In genomic region chr10:48384699-48384982, GRCh38 we compare ENCODE assay signal across 1 cellular context.
TF ChIP-seq lines count a peak whose summit lies in the region.

No MANE protein-coding gene starts in this region.

TF ChIP-seq in HEK293, 187 proteins besides CTCF, POLR2A, EP300 and RAD21 (continued from another document and continues in another):
- TF ChIP-seq GFI1B (tag by site-specific recombination; IDR thresholded peaks at IDR 0.05) = no peak
- TF ChIP-seq ZNF274 (IDR thresholded peaks at IDR 0.05; ENCODE audit: low read length) = no peak
- TF ChIP-seq ZNF274 (tag by site-specific recombination; IDR thresholded peaks at IDR 0.05; ENCODE audit: borderline replicate concordance) = no peak
- peak; percentile 52; the same call in 1 of the 2 replicates for TF ChIP-seq ZNF549 (tag by site-specific recombination; IDR thresholded peaks at IDR 0.05)
- no peak for TF ChIP-seq ZBTB8A (tag by site-specific recombination; IDR thresholded peaks at IDR 0.05)
- no peak for TF ChIP-seq ZFHX2 (tag by site-specific recombination; conservative IDR thresholded peaks at IDR 0.05)
- TF ChIP-seq ZNF600 (tag by site-specific recombination; IDR thresholded peaks at IDR 0.05) = no peak
- TF ChIP-seq ZNF214 (tag by site-specific recombination; IDR thresholded peaks at IDR 0.05; ENCODE audit: borderline replicate concordance) = peak; percentile 37; the same call in 1 of the 2 replicates
- no peak for TF ChIP-seq IKZF3 (tag by site-specific recombination; IDR thresholded peaks at IDR 0.05)
- no peak for TF ChIP-seq ZNF175 (tag by site-specific recombination; IDR thresholded peaks at IDR 0.05)
- no peak for TF ChIP-seq ZNF777 (tag by site-specific recombination; IDR thresholded peaks at IDR 0.05; ENCODE audit: borderline replicate concordance)
- TF ChIP-seq ZNF140 (tag by site-specific recombination; IDR thresholded peaks at IDR 0.05) = no peak
- TF ChIP-seq ZNF292 (tag by site-specific recombination; IDR thresholded peaks at IDR 0.05; ENCODE audit: borderline replicate concordance, low read depth) = no peak
- no peak for TF ChIP-seq YY1 (tag by site-specific recombination; IDR thresholded peaks at IDR 0.05)
- TF ChIP-seq ZNF776 (tag by site-specific recombination; IDR thresholded peaks at IDR 0.05; ENCODE audit: borderline replicate concordance) = no peak
- TF ChIP-seq ZNF37A (tag by site-specific recombination; IDR thresholded peaks at IDR 0.05) = peak; percentile 76
- TF ChIP-seq REST (tag by site-specific recombination; IDR thresholded peaks at IDR 0.05) = no peak
- no peak for TF ChIP-seq ZNF155 (tag by site-specific recombination; IDR thresholded peaks at IDR 0.05)
- TF ChIP-seq, protein P1, sequence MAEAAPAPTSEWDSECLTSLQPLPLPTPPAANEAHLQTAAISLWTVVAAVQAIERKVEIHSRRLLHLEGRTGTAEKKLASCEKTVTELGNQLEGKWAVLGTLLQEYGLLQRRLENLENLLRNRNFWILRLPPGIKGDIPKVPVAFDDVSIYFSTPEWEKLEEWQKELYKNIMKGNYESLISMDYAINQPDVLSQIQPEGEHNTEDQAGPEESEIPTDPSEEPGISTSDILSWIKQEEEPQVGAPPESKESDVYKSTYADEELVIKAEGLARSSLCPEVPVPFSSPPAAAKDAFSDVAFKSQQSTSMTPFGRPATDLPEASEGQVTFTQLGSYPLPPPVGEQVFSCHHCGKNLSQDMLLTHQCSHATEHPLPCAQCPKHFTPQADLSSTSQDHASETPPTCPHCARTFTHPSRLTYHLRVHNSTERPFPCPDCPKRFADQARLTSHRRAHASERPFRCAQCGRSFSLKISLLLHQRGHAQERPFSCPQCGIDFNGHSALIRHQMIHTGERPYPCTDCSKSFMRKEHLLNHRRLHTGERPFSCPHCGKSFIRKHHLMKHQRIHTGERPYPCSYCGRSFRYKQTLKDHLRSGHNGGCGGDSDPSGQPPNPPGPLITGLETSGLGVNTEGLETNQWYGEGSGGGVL (tag by site-specific recombination; IDR thresholded peaks at IDR 0.05) = no peak
- TF ChIP-seq ZNF174 (tag by site-specific recombination; IDR thresholded peaks at IDR 0.05) = peak; percentile 3; the same call in 1 of the 2 replicates
- no peak for TF ChIP-seq PRDM4 (tag by site-specific recombination; IDR thresholded peaks at IDR 0.05)
- TF ChIP-seq ZNF350 (tag by site-specific recombination; IDR thresholded peaks at IDR 0.05) = peak; percentile 86
- TF ChIP-seq ZNF10 (tag by site-specific recombination; IDR thresholded peaks at IDR 0.05) = no peak
- TF ChIP-seq ZSCAN18 (tag by site-specific recombination; IDR thresholded peaks at IDR 0.05) = no peak
- no peak for TF ChIP-seq ZNF423 (tag by site-specific recombination; IDR thresholded peaks at IDR 0.05)
- TF ChIP-seq PRDM2 (tag by site-specific recombination; IDR thresholded peaks at IDR 0.05; ENCODE audit: borderline replicate concordance) = no peak
- TF ChIP-seq ZNF701 (tag by site-specific recombination; IDR thresholded peaks at IDR 0.05) = no peak
- no peak for TF ChIP-seq ZBTB7A (tag by site-specific recombination; IDR thresholded peaks at IDR 0.05; ENCODE audit: low read depth)
- TF ChIP-seq, protein P2, sequence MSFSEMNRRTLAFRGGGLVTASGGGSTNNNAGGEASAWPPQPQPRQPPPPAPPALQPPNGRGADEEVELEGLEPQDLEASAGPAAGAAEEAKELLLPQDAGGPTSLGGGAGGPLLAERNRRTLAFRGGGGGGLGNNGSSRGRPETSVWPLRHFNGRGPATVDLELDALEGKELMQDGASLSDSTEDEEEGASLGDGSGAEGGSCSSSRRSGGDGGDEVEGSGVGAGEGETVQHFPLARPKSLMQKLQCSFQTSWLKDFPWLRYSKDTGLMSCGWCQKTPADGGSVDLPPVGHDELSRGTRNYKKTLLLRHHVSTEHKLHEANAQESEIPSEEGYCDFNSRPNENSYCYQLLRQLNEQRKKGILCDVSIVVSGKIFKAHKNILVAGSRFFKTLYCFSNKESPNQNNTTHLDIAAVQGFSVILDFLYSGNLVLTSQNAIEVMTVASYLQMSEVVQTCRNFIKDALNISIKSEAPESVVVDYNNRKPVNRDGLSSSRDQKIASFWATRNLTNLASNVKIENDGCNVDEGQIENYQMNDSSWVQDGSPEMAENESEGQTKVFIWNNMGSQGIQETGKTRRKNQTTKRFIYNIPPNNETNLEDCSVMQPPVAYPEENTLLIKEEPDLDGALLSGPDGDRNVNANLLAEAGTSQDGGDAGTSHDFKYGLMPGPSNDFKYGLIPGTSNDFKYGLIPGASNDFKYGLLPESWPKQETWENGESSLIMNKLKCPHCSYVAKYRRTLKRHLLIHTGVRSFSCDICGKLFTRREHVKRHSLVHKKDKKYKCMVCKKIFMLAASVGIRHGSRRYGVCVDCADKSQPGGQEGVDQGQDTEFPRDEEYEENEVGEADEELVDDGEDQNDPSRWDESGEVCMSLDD (tag by site-specific recombination; IDR thresholded peaks at IDR 0.05) = no peak
- TF ChIP-seq ZNF324 (tag by site-specific recombination; IDR thresholded peaks at IDR 0.05) = no peak
- TF ChIP-seq ZNF23 (tag by site-specific recombination; IDR thresholded peaks at IDR 0.05; ENCODE audit: borderline replicate concordance) = no peak
- no peak for TF ChIP-seq SP2 (tag by site-specific recombination; IDR thresholded peaks at IDR 0.05)
- TF ChIP-seq KLF8 (tag by site-specific recombination; IDR thresholded peaks at IDR 0.05) = no peak
- 0 out of 2 replicates have a peak, but pooled peaks have one; percentile 14 for TF ChIP-seq ZSCAN30 (tag by site-specific recombination; IDR thresholded peaks at IDR 0.05)
- no peak for TF ChIP-seq SETDB1 (IDR thresholded peaks at IDR 0.05; ENCODE audit: insufficient read length, low read length)
- peak; percentile 75; the same call in 1 of the 2 replicates for TF ChIP-seq ZNF544 (tag by site-specific recombination; IDR thresholded peaks at IDR 0.05)
- no peak for TF ChIP-seq MZF1 (tag by site-specific recombination; IDR thresholded peaks at IDR 0.05; ENCODE audit: borderline replicate concordance)
- TF ChIP-seq ZBTB20 (tag by site-specific recombination; IDR thresholded peaks at IDR 0.05) = no peak
- TF ChIP-seq, protein P3, sequence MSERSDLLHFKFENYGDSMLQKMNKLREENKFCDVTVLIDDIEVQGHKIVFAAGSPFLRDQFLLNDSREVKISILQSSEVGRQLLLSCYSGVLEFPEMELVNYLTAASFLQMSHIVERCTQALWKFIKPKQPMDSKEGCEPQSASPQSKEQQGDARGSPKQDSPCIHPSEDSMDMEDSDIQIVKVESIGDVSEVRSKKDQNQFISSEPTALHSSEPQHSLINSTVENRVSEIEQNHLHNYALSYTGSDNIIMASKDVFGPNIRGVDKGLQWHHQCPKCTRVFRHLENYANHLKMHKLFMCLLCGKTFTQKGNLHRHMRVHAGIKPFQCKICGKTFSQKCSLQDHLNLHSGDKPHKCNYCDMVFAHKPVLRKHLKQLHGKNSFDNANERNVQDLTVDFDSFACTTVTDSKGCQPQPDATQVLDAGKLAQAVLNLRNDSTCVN (tag by site-specific recombination; optimal IDR thresholded peaks at IDR 0.05) = no peak
- no peak for TF ChIP-seq ZNF623 (tag by site-specific recombination; IDR thresholded peaks at IDR 0.05)
- TF ChIP-seq ZNF132 (tag by site-specific recombination; IDR thresholded peaks at IDR 0.05; ENCODE audit: borderline replicate concordance) = no peak
- 0 out of 2 replicates have a peak, but pooled peaks have one; percentile 42 for TF ChIP-seq ZNF626 (tag by site-specific recombination; IDR thresholded peaks at IDR 0.05)
- TF ChIP-seq ZNF138 (tag by site-specific recombination; IDR thresholded peaks at IDR 0.05; ENCODE audit: borderline replicate concordance) = no peak
- no peak for TF ChIP-seq ZNF48 (tag by site-specific recombination; IDR thresholded peaks at IDR 0.05)
- no peak for TF ChIP-seq ZNF354C (tag by site-specific recombination; IDR thresholded peaks at IDR 0.05; ENCODE audit: borderline replicate concordance, low read depth)
